25 cellular contexts compared by ENCODE assay signal in the genomic region with DNA sequence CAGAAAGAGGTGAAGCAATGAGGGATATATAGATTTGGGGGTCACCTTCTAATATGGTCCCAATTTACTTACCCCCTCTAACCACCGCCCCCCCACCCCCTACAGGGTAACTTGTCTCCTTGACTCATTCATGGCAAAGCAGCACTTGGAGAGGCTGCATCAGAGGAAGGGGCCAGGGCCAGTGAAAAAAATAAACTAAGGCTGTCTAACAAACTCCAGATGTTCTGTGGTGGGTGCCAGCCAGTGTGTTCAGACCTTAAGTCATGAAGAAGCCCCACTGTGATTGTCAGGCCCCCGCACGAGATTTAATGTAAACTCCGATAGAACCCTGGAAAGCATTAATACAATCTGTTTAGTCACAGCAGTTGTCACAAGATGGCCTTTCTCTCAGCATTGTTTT.
DNase-seq lines count a peak whose midpoint lies in the region; ATAC-seq and TF ChIP-seq lines count a peak whose summit lies in the region.
"Had no signal": no experiment of that assay in that cellular context is flagged by ENCODE, and none has a peak within 500 bp of the region (broad histone marks: within the 10 kb centered on the region; RNA-seq: fewer than 3 reads in every experiment).

No MANE protein-coding gene starts in this region.

- no peaks in the 10 kb centered on the region for H3K9me1 ChIP-seq in IMR-90 (ENCODE audit: insufficient read depth, low read length)

- no peak overlapping the region for H2BK15ac ChIP-seq in IMR-90 (ENCODE audit: low read depth, low read length)

- in situ Hi-C loops in IMR-90 (cut with MboI; ENCODE audit: low sequenced_read_pairs), result no loop called here

- no peaks in the 10 kb centered on the region for H3K27me3 ChIP-seq in IMR-90 (ENCODE audit: control insufficient read depth, insufficient read depth, low read length)
- H3K27me3 ChIP-seq in naive thymus-derived CD4-positive, alpha-beta T cell (ENCODE audit: control insufficient read depth in 2 of 2, insufficient read depth in 2 of 2, low read length in 2 of 2), result no peaks in the 10 kb centered on the region
- H3K27me3 ChIP-seq: right atrium auricular region, transverse colon had no signal

- TF ChIP-seq RAD21 in IMR-90 (IDR thresholded peaks at IDR 0.05; ENCODE audit: low read length), result no peak

- H3K36me3 ChIP-seq in IMR-90 (ENCODE audit: control insufficient read depth, insufficient read depth, low read length), result peaks cover 13% of the 10 kb centered on the region
- H3K36me3 ChIP-seq in naive thymus-derived CD4-positive, alpha-beta T cell (ENCODE audit: control insufficient read depth in 2 of 3, insufficient read depth in 3 of 3, low read length in 3 of 3), result peaks cover 0 to 6% (median 0%) of the 10 kb centered on the region in 3 experiments

- peak overlapping the region; percentile 18; the same call in 1 of the 2 replicates for H3K27ac ChIP-seq in IMR-90 (ENCODE audit: insufficient read depth, low read length)
- H3K27ac ChIP-seq in naive thymus-derived CD4-positive, alpha-beta T cell (ENCODE audit: low read depth, low read length), result no peak overlapping the region
- H3K27ac ChIP-seq: parathyroid adenoma, right atrium auricular region had no signal

- intact Hi-C loops in IMR-90 (cut with micrococcal nuclease), result no loop called here
- intact Hi-C loops in naive thymus-derived CD4-positive, alpha-beta T cell (cut with micrococcal nuclease), result no loop called here

- H3K4me3 ChIP-seq in IMR-90 (ENCODE audit: insufficient read depth, low read depth, low read length), result no peak overlapping the region
- H3K4me3 ChIP-seq in naive thymus-derived CD4-positive, alpha-beta T cell (ENCODE audit: low read length), result no peak overlapping the region
- H3K4me3 ChIP-seq: right atrium auricular region, transverse colon had no signal

- H4K91ac ChIP-seq in IMR-90 (ENCODE audit: insufficient read depth, low read depth, low read length), result no peak overlapping the region

- no peak overlapping the region for H3K23ac ChIP-seq in IMR-90 (ENCODE audit: low read depth, low read length)

- no peak overlapping the region for H2BK120ac ChIP-seq in IMR-90 (ENCODE audit: low read depth, low read length)

- H3K9me3 Mint-ChIP-seq in chondrocyte (ENCODE audit: low read depth) (no peaks in the 10 kb centered on the region), nephron (peaks cover 5% of the 10 kb centered on the region)
- peaks cover 0 to 2% (median 0%) of the 10 kb centered on the region in 11 donors for H3K9me3 Mint-ChIP-seq in naive thymus-derived CD4-positive, alpha-beta T cell
- H3K9me3 Mint-ChIP-seq: activated CD4-positive, alpha-beta memory T cell treated with anti-CD3 and anti-CD28 coated beads for 36 hours; activated T-cell treated with anti-CD3 and anti-CD28 coated beads, Interleukin-2, amount 50 U/mL, for 72 hours; T-helper 2 cell treated with Interferon-gamma antibody and Interleukin-4, amounts not matched to agents 5 μg/mL and 100 μg/mL, for 36 hours had no signal

- H3K4me1 ChIP-seq in IMR-90 (ENCODE audit: control insufficient read depth, insufficient read depth, low read length), result peaks cover 2% of the 10 kb centered on the region
- H3K4me1 ChIP-seq in naive thymus-derived CD4-positive, alpha-beta T cell (ENCODE audit: control insufficient read depth in 2 of 2, insufficient read depth in 2 of 2, low read length in 2 of 2), result no peaks in the 10 kb centered on the region

- dilution Hi-C loops in IMR-90 (cut with HindIII; ENCODE audit: low sequenced_read_pairs, unreplicated experiment), result no loop called here

- peak; percentile 45 for DNase-seq in IMR-90
- no peak for DNase-seq in chondrocyte (ENCODE audit: low spot score)
- DNase-seq in NCI-H345 (lab: John Stamatoyannopoulos, UW), result no peak
- no peak for DNase-seq in HCEC 1CT
- DNase-seq in naive thymus-derived CD4-positive, alpha-beta T cell, result no peak
- DNase-seq: activated CD4-positive, alpha-beta memory T cell treated with anti-CD3 and anti-CD28 coated beads for 36 hours; activated CD4-positive, CD25-positive, alpha-beta regulatory T cell treated with anti-CD3 and anti-CD28 coated beads, Interleukin-2, amount 50 U/mL, for 72 hours; activated T-cell treated with anti-CD3 and anti-CD28 coated beads, Interleukin-2, amount 50 U/mL, for 72 hours; cerebellar nuclear complex; KG1; mammary epithelial cell; NCI-H1417; NCI-H2029 treated with DMSO at 0.1 percent for 48 hours; NCI-H2227 treated with DMSO at 0.1 percent for 48 hours; NCI-H526 treated with DMSO at 0.1 percent for 48 hours; NK-92 treated with Interleukin-12 subunit alpha and Interleukin-12 subunit beta, amount 100 ng/mL, for 24 hours; PC-3; stimulated activated CD4-positive, alpha-beta T cell treated with anti-CD3 and anti-CD28 coated beads, Interleukin-4, amount 100 ng/mL, for 1 hour; transverse colon had no signal

- H3K4me3 Mint-ChIP-seq in chondrocyte (ENCODE audit: unreplicated experiment) (no peak overlapping the region), nephron (no peak overlapping the region)
- no peak overlapping the region for H3K4me3 Mint-ChIP-seq in naive thymus-derived CD4-positive, alpha-beta T cell
- H3K4me3 Mint-ChIP-seq: activated CD4-positive, alpha-beta memory T cell treated with anti-CD3 and anti-CD28 coated beads for 36 hours; activated T-cell treated with anti-CD3 and anti-CD28 coated beads, Interleukin-2, amount 50 U/mL, for 72 hours; T-helper 2 cell treated with Interferon-gamma antibody and Interleukin-4, amounts not matched to agents 5 μg/mL and 100 μg/mL, for 36 hours had no signal

- H2AK9ac ChIP-seq in IMR-90 (replicated peaks; ENCODE audit: low read depth, low read length, poor library complexity), result no peak overlapping the region

- peaks cover 15% of the 10 kb centered on the region for H3K36me3 Mint-ChIP-seq in chondrocyte (ENCODE audit: low read depth)
- H3K36me3 Mint-ChIP-seq in nephron (ENCODE audit: low read depth), result peaks cover 47% of the 10 kb centered on the region
- H3K36me3 Mint-ChIP-seq in naive thymus-derived CD4-positive, alpha-beta T cell, result peaks cover 3 to 66% (median 43%) of the 10 kb centered on the region in 5 donors

- H4K20me1 ChIP-seq in IMR-90 (ENCODE audit: insufficient read depth, low read length), result no peaks in the 10 kb centered on the region

- H3K4me2 ChIP-seq in IMR-90 (ENCODE audit: low read depth, low read length), result no peak overlapping the region

- no peak overlapping the region for H3K14ac ChIP-seq in IMR-90 (replicated peaks; ENCODE audit: low read depth, low read length)

- POLR2A ChIA-PET in IMR-90 (lab: Charles Lee; ENCODE audit: unreplicated experiment), result no interaction called here
- POLR2A ChIA-PET in naive thymus-derived CD4-positive, alpha-beta T cell (lab: Charles Lee), result no interaction called here

- BruUV-seq in IMR-90 (replicated peaks; lab: Mats Ljungman, UMichigan), result no TSS peak

- no peak overlapping the region for H3K9ac ChIP-seq in IMR-90 (ENCODE audit: low read depth, low read length)
- H3K9ac ChIP-seq: parathyroid adenoma had no signal

- H3K27me3 Mint-ChIP-seq in chondrocyte (ENCODE audit: low read depth) (no peaks in the 10 kb centered on the region), nephron (ENCODE audit: low read depth) (no peaks in the 10 kb centered on the region)
- H3K27me3 Mint-ChIP-seq in naive thymus-derived CD4-positive, alpha-beta T cell, result no peaks in the 10 kb centered on the region
- H3K27me3 Mint-ChIP-seq: activated CD4-positive, alpha-beta memory T cell treated with anti-CD3 and anti-CD28 coated beads for 36 hours had no signal

- no peak overlapping the region for H2BK20ac ChIP-seq in IMR-90 (ENCODE audit: low read depth, low read length)

- no peak overlapping the region for H2AK5ac ChIP-seq in IMR-90 (ENCODE audit: low read depth, low read length)

- no peak overlapping the region for H3K18ac ChIP-seq in IMR-90 (ENCODE audit: low read depth, low read length)

- H4K5ac ChIP-seq in IMR-90 (ENCODE audit: low read depth, low read length), result no peak overlapping the region

- H3K4ac ChIP-seq in IMR-90 (ENCODE audit: low read depth, low read length), result 0 out of 2 replicates have a peak overlapping the region, but pooled peaks have one; percentile 42

- H2BK5ac ChIP-seq in IMR-90 (ENCODE audit: low read depth, low read length, poor library complexity, severe bottlenecking), result no peak overlapping the region

- H3K4me1 Mint-ChIP-seq in chondrocyte (ENCODE audit: low read depth) (peaks cover 37% of the 10 kb centered on the region), nephron (peaks cover 27% of the 10 kb centered on the region)
- no peaks in the 10 kb centered on the region for H3K4me1 Mint-ChIP-seq in naive thymus-derived CD4-positive, alpha-beta T cell

- CTCF ChIA-PET in IMR-90 (lab: Yijun Ruan, JAX), result interaction anchor here (0.8 kb wide), 1 partner anchor 79 kb away, joined by 3 read pairs; no protein-coding TSS in a partner anchor
- CTCF ChIA-PET in naive thymus-derived CD4-positive, alpha-beta T cell (lab: Charles Lee), result no interaction called here

- no peak for TF ChIP-seq CTCF in IMR-90 (conservative IDR thresholded peaks at IDR 0.05; ENCODE audit: low read depth, low read length)
- TF ChIP-seq CTCF in chondrocyte (IDR thresholded peaks at IDR 0.05), result no peak
- no peak for TF ChIP-seq CTCF in nephron (IDR thresholded peaks at IDR 0.05; ENCODE audit: unreplicated experiment in 3 of 3)

- no peaks in the 10 kb centered on the region for H3K9me3 ChIP-seq in IMR-90 (ENCODE audit: control insufficient read depth, insufficient read depth, low read length)
- no peaks in the 10 kb centered on the region for H3K9me3 ChIP-seq in naive thymus-derived CD4-positive, alpha-beta T cell (ENCODE audit: control insufficient read depth in 2 of 3, low read length in 3 of 3)
- H3K9me3 ChIP-seq: right atrium auricular region, transverse colon had no signal

- peak; percentile 66 for ATAC-seq in IMR-90 (ENCODE audit: low read depth)
- no peak for ATAC-seq in naive thymus-derived CD4-positive, alpha-beta T cell
- ATAC-seq in HG03045 (IDR thresholded peaks at IDR 0.05; ENCODE audit: unreplicated experiment), result no peak
- ATAC-seq: activated T-cell treated with anti-CD3 and anti-CD28 coated beads, Interleukin-2, amount 50 U/mL, for 72 hours; PC-3; Right ventricle myocardium inferior had no signal

- WGBS in IMR-90 (ENCODE audit: extremely low coverage in 2 of 2, insufficient read length in 1 of 2), 2 experiments, result no CpG with 5 or more reads among the region's 4 CpGs

- no peak overlapping the region for H2AFZ ChIP-seq in IMR-90 (replicated peaks; ENCODE audit: low read length, poor library complexity)
- H2AFZ ChIP-seq: parathyroid adenoma had no signal

- no peak for TF ChIP-seq POLR2A in IMR-90 (IDR thresholded peaks at IDR 0.05; ENCODE audit: low read depth, low read length)

- H3K79me1 ChIP-seq in IMR-90 (ENCODE audit: low read depth in 1 of 2, low read length in 2 of 2), result no peaks in the 10 kb centered on the region

- no peak overlapping the region for H4K8ac ChIP-seq in IMR-90 (ENCODE audit: low read depth in 2 of 2, low read length in 2 of 2)

- H3K27ac Mint-ChIP-seq in chondrocyte (ENCODE audit: unreplicated experiment) (peak overlapping the region; percentile 94), nephron (peak overlapping the region; percentile 42 to 95 (median 86))
- H3K27ac Mint-ChIP-seq in naive thymus-derived CD4-positive, alpha-beta T cell, result no peak overlapping the region
- H3K27ac Mint-ChIP-seq: activated CD4-positive, alpha-beta memory T cell treated with anti-CD3 and anti-CD28 coated beads for 36 hours; activated T-cell treated with anti-CD3 and anti-CD28 coated beads, Interleukin-2, amount 50 U/mL, for 72 hours; T-helper 2 cell treated with Interferon-gamma antibody and Interleukin-4, amounts not matched to agents 5 μg/mL and 100 μg/mL, for 36 hours had no signal

- no peak overlapping the region for H3K56ac ChIP-seq in IMR-90 (ENCODE audit: extremely low read depth, insufficient read depth, low read length)

Comparison
In these comparisons a context has a peak if more than half of its experiments do, and no peak if none do; other contexts are left out.
1. H3K27ac Mint-ChIP-seq: peak in chondrocyte (single experiment) and nephron (3 of 3); none in naive thymus-derived CD4-positive, alpha-beta T cell (0 of 9).